8 cellular contexts compared by ENCODE assay signal in the genomic region with DNA sequence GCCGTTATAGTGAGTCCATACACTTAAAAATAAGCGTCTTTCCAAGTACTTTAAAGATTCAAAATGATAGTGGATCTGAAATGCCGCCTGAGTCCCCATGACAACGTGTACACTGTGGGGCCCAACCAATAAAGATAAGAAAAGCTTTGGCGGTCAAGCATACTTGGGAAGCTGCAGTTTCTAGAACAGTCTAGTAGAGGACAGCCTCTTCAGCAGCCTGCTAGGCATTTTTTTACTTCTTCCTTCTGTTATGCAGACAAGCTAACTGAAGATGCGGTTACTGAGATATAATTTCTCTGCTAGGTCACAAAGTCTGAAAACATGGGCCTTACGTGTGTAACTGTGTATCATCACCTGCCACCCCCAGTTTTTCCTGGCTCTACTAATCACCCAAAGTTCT. TPM values are rescaled to one million over a fixed set of nuclear protein-coding genes. Genes with fewer than 3 reads are reported as not detected.
DNase-seq lines count a peak whose midpoint lies in the region; ATAC-seq lines count a peak whose summit lies in the region.

No MANE protein-coding gene starts in this region.

- H3K4me1 Mint-ChIP-seq in activated naive CD4-positive, alpha-beta T cell treated with anti-CD3 and anti-CD28 coated beads for 36 hours (ENCODE audit: low read depth), result peaks cover 43% of the 10 kb centered on the region
- H3K4me1 Mint-ChIP-seq in activated naive CD8-positive, alpha-beta T cell (ENCODE audit: low read depth), result peaks cover 46% of the 10 kb centered on the region
- H3K4me1 Mint-ChIP-seq in stimulated activated naive B cell treated with anti-CD40 and anti-IgM and Interleukin-4, amounts not matched to agents 10 μg/mL and 1 μg/mL and 100 μg/mL, for 72 hours, result peaks cover under 1 to 24% of the 10 kb centered on the region in 2 donors

- peak overlapping the region; percentile 91 for H3K27ac Mint-ChIP-seq in activated naive CD4-positive, alpha-beta T cell treated with anti-CD3 and anti-CD28 coated beads for 36 hours
- H3K27ac Mint-ChIP-seq in activated naive CD8-positive, alpha-beta T cell, result peak overlapping the region; percentile 92
- H3K27ac Mint-ChIP-seq in stimulated activated naive B cell treated with anti-CD40 and anti-IgM and Interleukin-4, amounts not matched to agents 10 μg/mL and 1 μg/mL and 100 μg/mL, for 72 hours, result peak overlapping the region; percentile 91

- H3K27me3 ChIP-seq in iPS-20b (ENCODE audit: insufficient read depth, low read length), result no peaks in the 10 kb centered on the region

- no peak overlapping the region for H3K9ac ChIP-seq in iPS-20b (ENCODE audit: low read depth, low read length)

- peaks cover 16% of the 10 kb centered on the region; the same call in 1 of the 2 replicates for H3K4me1 ChIP-seq in iPS-20b (ENCODE audit: insufficient read depth, low read length)

- H3K27me3 Mint-ChIP-seq in activated naive CD4-positive, alpha-beta T cell treated with anti-CD3 and anti-CD28 coated beads for 36 hours (ENCODE audit: low read depth), result no peaks in the 10 kb centered on the region
- H3K27me3 Mint-ChIP-seq in activated naive CD8-positive, alpha-beta T cell, result no peaks in the 10 kb centered on the region
- H3K27me3 Mint-ChIP-seq in stimulated activated naive B cell treated with anti-CD40 and anti-IgM and Interleukin-4, amounts not matched to agents 10 μg/mL and 1 μg/mL and 100 μg/mL, for 72 hours, result peaks cover 0 to 5% of the 10 kb centered on the region in 2 donors

- peak; percentile 26 for DNase-seq in activated naive CD4-positive, alpha-beta T cell treated with anti-CD3 and anti-CD28 coated beads for 36 hours
- DNase-seq in activated naive CD4-positive, alpha-beta T cell (lab: John Stamatoyannopoulos, UW), result no peak
- DNase-seq in stimulated activated naive B cell treated with anti-CD40 and anti-IgM and Interleukin-4, amounts not matched to agents 10 μg/mL and 1 μg/mL and 100 μg/mL, for 72 hours, result no peak
- no peak for DNase-seq in COLO829 (ENCODE audit: low spot score)
- no peak for DNase-seq in SK-N-DZ (ENCODE audit: low spot score)

- H3K36me3 Mint-ChIP-seq in activated naive CD4-positive, alpha-beta T cell treated with anti-CD3 and anti-CD28 coated beads for 36 hours (ENCODE audit: low read depth), result peaks cover 6% of the 10 kb centered on the region
- no peaks in the 10 kb centered on the region for H3K36me3 Mint-ChIP-seq in activated naive CD8-positive, alpha-beta T cell
- H3K36me3 Mint-ChIP-seq in stimulated activated naive B cell treated with anti-CD40 and anti-IgM and Interleukin-4, amounts not matched to agents 10 μg/mL and 1 μg/mL and 100 μg/mL, for 72 hours, result no peaks in the 10 kb centered on the region

- H3K36me3 ChIP-seq in iPS-20b (ENCODE audit: insufficient read depth, low read depth, low read length), result no peaks in the 10 kb centered on the region

- H3K9me3 ChIP-seq in iPS-20b (ENCODE audit: insufficient read depth, low read depth, low read length), result no peaks in the 10 kb centered on the region

- H3K4me3 ChIP-seq in iPS-20b (ENCODE audit: low read length), result peak overlapping the region; percentile 93

- H3K9me3 Mint-ChIP-seq in activated naive CD4-positive, alpha-beta T cell treated with anti-CD3 and anti-CD28 coated beads for 36 hours, result no peaks in the 10 kb centered on the region
- no peaks in the 10 kb centered on the region for H3K9me3 Mint-ChIP-seq in activated naive CD8-positive, alpha-beta T cell (ENCODE audit: low read depth)
- no peaks in the 10 kb centered on the region for H3K9me3 Mint-ChIP-seq in stimulated activated naive B cell treated with anti-CD40 and anti-IgM and Interleukin-4, amounts not matched to agents 10 μg/mL and 1 μg/mL and 100 μg/mL, for 72 hours

- H3K4me3 Mint-ChIP-seq in activated naive CD4-positive, alpha-beta T cell treated with anti-CD3 and anti-CD28 coated beads for 36 hours, result peak overlapping the region; percentile 85
- peak overlapping the region; percentile 96 for H3K4me3 Mint-ChIP-seq in activated naive CD8-positive, alpha-beta T cell
- peak overlapping the region; percentile 86 to 89 for H3K4me3 Mint-ChIP-seq in stimulated activated naive B cell treated with anti-CD40 and anti-IgM and Interleukin-4, amounts not matched to agents 10 μg/mL and 1 μg/mL and 100 μg/mL, for 72 hours

- CTCF ChIA-PET in activated naive CD4-positive, alpha-beta T cell treated with anti-CD3 and anti-CD28 coated beads for 36 hours (lab: Charles Lee), result interaction anchor here (1.1 kb wide), 1 partner anchor 137 kb away, joined by 3 read pairs; no protein-coding TSS in a partner anchor

- intact Hi-C loops in activated naive CD4-positive, alpha-beta T cell treated with anti-CD3 and anti-CD28 coated beads for 36 hours (cut with micrococcal nuclease), result loop anchor here (5.0 to 10.0 kb wide), 4 partner anchors 351 to 1329 kb away; no protein-coding TSS in a partner anchor

- peak; percentile 21 for ATAC-seq in HG03354 (IDR thresholded peaks at IDR 0.05; ENCODE audit: poor library complexity, severe bottlenecking, unreplicated experiment)
- peak; percentile 10 to 17 for ATAC-seq in stimulated activated naive B cell treated with anti-CD40 and anti-IgM and Interleukin-4, amounts not matched to agents 10 μg/mL and 1 μg/mL and 100 μg/mL, for 72 hours (replicated peaks)

- H3K27ac ChIP-seq in iPS-20b (ENCODE audit: low read length), result no peak overlapping the region

RNA-seq across cellular contexts. Expression of gene UPRT, which starts 0.4 kb away (rescaled TPM):
- 10 to 100 TPM; 15.1 to 18.4 TPM for total RNA-seq in activated naive CD4-positive, alpha-beta T cell treated with anti-CD3 and anti-CD28 coated beads for 36 hours
- polyA plus RNA-seq in SK-N-DZ (2014; cell fraction: cytosol; rRNA removed), result 12.9 and 14.3 TPM in 2 replicates
- polyA plus RNA-seq in SK-N-DZ (2014; cell fraction: nucleus; rRNA removed), result 8.9 and 10.5 TPM in 2 replicates
